In genomic region chr5:150114773-150115408, GRCh38 we compare ENCODE assay signal across 1 cellular context.
TF ChIP-seq lines count a peak whose summit lies in the region.

No MANE protein-coding gene starts in this region.

TF ChIP-seq in K562, 482 proteins besides CTCF, POLR2A, EP300 and RAD21:
- TF ChIP-seq TAL1 (IDR thresholded peaks at IDR 0.05) (no peak), ARHGAP35 (IDR thresholded peaks at IDR 0.05; ENCODE audit: partially characterized antibody) (no peak), ZNF77 (CRISPR knock-in tag; IDR thresholded peaks at IDR 0.05) (no peak), CEBPG (CRISPR knock-in tag; IDR thresholded peaks at IDR 0.05) (peak; percentile 33; the same call in 1 of the 2 replicates), CEBPG (tag; conservative IDR thresholded peaks at IDR 0.05 in 1 of 2, IDR thresholded peaks at IDR 0.05 in 1 of 2) (no peak), ZNF121 (CRISPR knock-in tag; conservative IDR thresholded peaks at IDR 0.05) (no peak)
